27 cellular contexts compared by ENCODE assay signal in the genomic region with DNA sequence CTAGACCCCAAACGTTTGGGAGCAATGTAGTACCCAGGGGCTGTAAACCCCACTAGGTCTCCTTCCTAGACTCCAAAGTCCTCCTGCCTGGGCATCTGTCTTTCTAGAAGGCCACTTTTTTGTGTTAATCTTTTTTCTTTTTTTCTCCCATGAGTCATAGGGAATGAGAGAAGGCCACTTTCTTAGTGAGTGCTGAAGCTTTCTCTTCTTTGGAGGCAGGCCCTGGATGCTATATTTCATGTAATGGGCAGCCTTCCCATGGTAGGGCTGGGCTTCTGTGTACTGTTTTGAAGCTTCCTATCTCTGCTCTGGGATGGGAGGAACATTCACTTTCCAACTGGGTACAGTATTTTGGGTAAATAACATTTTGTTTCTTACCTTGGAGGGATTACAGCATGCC. TPM values are rescaled to one million over a fixed set of nuclear protein-coding genes. Genes with fewer than 3 reads are reported as not detected.
"Had no signal": no experiment of that assay in that cellular context is flagged by ENCODE, and none has a peak within 500 bp of the region (broad histone marks: within the 10 kb centered on the region; RNA-seq: fewer than 3 reads in every experiment).

No MANE protein-coding gene starts in this region.

- H3K27me3 ChIP-seq: ascending aorta, breast epithelium, esophagus muscularis mucosa, gastroesophageal sphincter, heart left ventricle, testis, upper lobe of left lung had no signal

- H3K4me3 ChIP-seq: ascending aorta, breast epithelium, esophagus muscularis mucosa, gastroesophageal sphincter, heart left ventricle, lung, testis, upper lobe of left lung had no signal

- H3K9me3 Mint-ChIP-seq: activated B cell treated with CpG ODN at 0.5 μM for 24 hours; activated CD4-positive, alpha-beta memory T cell treated with anti-CD3 and anti-CD28 coated beads for 36 hours; activated naive CD4-positive, alpha-beta T cell treated with anti-CD3 and anti-CD28 coated beads for 36 hours; activated T-helper 2 cell treated with anti-CD3 and anti-CD28 coated beads, Interferon-gamma antibody, Interleukin-2, Interleukin-4, amounts not matched to agents 10 μg/mL and 5 μg/mL and 100 μg/mL, durations not matched to agents 14 hours and 24 hours and 36 hours; mesothelial cell of epicardium; nephron; stimulated activated effector memory CD8-positive, alpha-beta T cell treated with anti-CD3 and anti-CD28 coated beads, Interleukin-12 subunit alpha, Interleukin-12 subunit beta, amount 100 ng/mL, for 72 hours; T-helper 2 cell treated with Interferon-gamma antibody and Interleukin-4, amounts not matched to agents 5 μg/mL and 100 μg/mL, for 36 hours had no signal

- H3K27ac ChIP-seq: ascending aorta, breast epithelium, esophagus muscularis mucosa, gastroesophageal sphincter, heart left ventricle, testis, upper lobe of left lung had no signal

- H3K27me3 Mint-ChIP-seq: activated B cell treated with CpG ODN at 0.5 μM for 24 hours; activated CD4-positive, alpha-beta memory T cell treated with anti-CD3 and anti-CD28 coated beads for 36 hours had no signal

- H3K4me1 Mint-ChIP-seq: activated B cell treated with CpG ODN at 0.5 μM for 24 hours, mesothelial cell of epicardium had no signal

- DNase-seq: activated B cell treated with CpG ODN at 0.5 μM for 24 hours; activated CD4-positive, alpha-beta memory T cell treated with anti-CD3 and anti-CD28 coated beads for 36 hours; activated CD4-positive, alpha-beta T cell treated with anti-CD3 and anti-CD28 coated beads for 4 hours; activated CD8-positive, alpha-beta memory T cell treated with anti-CD3 and anti-CD28 coated beads, Interleukin-2, amount 10 ng/mL, durations not matched to agents 7 days and 5 days; activated naive CD4-positive, alpha-beta T cell treated with anti-CD3 and anti-CD28 coated beads for 36 hours; activated T-cell treated with anti-CD3 and anti-CD28 coated beads, Interleukin-2, amount 50 U/mL, for 1 hour; cerebellar nuclear complex; effector memory CD4-positive, alpha-beta T cell; heart left ventricle; kidney; stimulated activated CD4-positive, alpha-beta T cell treated with anti-CD3 and anti-CD28 coated beads, Interleukin-4, amount 100 ng/mL, for 24 hours; SW 1271; testis; upper lobe of left lung had no signal

- H3K9me3 ChIP-seq: ascending aorta, breast epithelium, esophagus muscularis mucosa, gastroesophageal sphincter, heart left ventricle, testis, upper lobe of left lung had no signal

- H3K27ac Mint-ChIP-seq: activated B cell treated with CpG ODN at 0.5 μM for 24 hours; activated CD4-positive, alpha-beta memory T cell treated with anti-CD3 and anti-CD28 coated beads for 36 hours; activated CD8-positive, alpha-beta memory T cell treated with anti-CD3 and anti-CD28 coated beads, Interleukin-2, amount 10 ng/mL, durations not matched to agents 7 days and 5 days; activated naive CD4-positive, alpha-beta T cell treated with anti-CD3 and anti-CD28 coated beads for 36 hours; activated T-helper 2 cell treated with anti-CD3 and anti-CD28 coated beads, Interferon-gamma antibody, Interleukin-2, Interleukin-4, amounts not matched to agents 10 μg/mL and 5 μg/mL and 100 μg/mL, durations not matched to agents 14 hours and 24 hours and 36 hours; mesothelial cell of epicardium; nephron; stimulated activated effector memory CD8-positive, alpha-beta T cell treated with anti-CD3 and anti-CD28 coated beads, Interleukin-12 subunit alpha, Interleukin-12 subunit beta, amount 100 ng/mL, for 72 hours; T-helper 2 cell treated with Interferon-gamma antibody and Interleukin-4, amounts not matched to agents 5 μg/mL and 100 μg/mL, for 36 hours had no signal

- H3K4me3 Mint-ChIP-seq: activated B cell treated with CpG ODN at 0.5 μM for 24 hours; activated CD4-positive, alpha-beta memory T cell treated with anti-CD3 and anti-CD28 coated beads for 36 hours; activated CD8-positive, alpha-beta memory T cell treated with anti-CD3 and anti-CD28 coated beads, Interleukin-2, amount 10 ng/mL, durations not matched to agents 7 days and 5 days; activated naive CD4-positive, alpha-beta T cell treated with anti-CD3 and anti-CD28 coated beads for 36 hours; mesothelial cell of epicardium; nephron; stimulated activated effector memory CD8-positive, alpha-beta T cell treated with anti-CD3 and anti-CD28 coated beads, Interleukin-12 subunit alpha, Interleukin-12 subunit beta, amount 100 ng/mL, for 72 hours; T-helper 2 cell treated with Interferon-gamma antibody and Interleukin-4, amounts not matched to agents 5 μg/mL and 100 μg/mL, for 36 hours had no signal

- H3K4me1 ChIP-seq: ascending aorta, breast epithelium, testis had no signal

- ATAC-seq: activated CD8-positive, alpha-beta memory T cell treated with anti-CD3 and anti-CD28 coated beads, Interleukin-2, amount 10 ng/mL, durations not matched to agents 7 days and 5 days; gastroesophageal sphincter; heart left ventricle; left lobe of liver; sciatic nerve; stimulated activated effector memory CD8-positive, alpha-beta T cell treated with anti-CD3 and anti-CD28 coated beads, Interleukin-12 subunit alpha, Interleukin-12 subunit beta, amount 100 ng/mL, for 72 hours had no signal

- H3K36me3 ChIP-seq: breast epithelium had no signal

RNA-seq across cellular contexts. Expression of gene RTP2, which starts 15.2 kb away (rescaled TPM):
- total RNA-seq: activated B cell treated with CpG ODN at 0.5 μM for 24 hours; activated CD4-positive, alpha-beta memory T cell treated with anti-CD3 and anti-CD28 coated beads for 36 hours; activated CD8-positive, alpha-beta memory T cell treated with anti-CD3 and anti-CD28 coated beads, Interleukin-2, amount 10 ng/mL, durations not matched to agents 7 days and 5 days; activated naive CD4-positive, alpha-beta T cell treated with anti-CD3 and anti-CD28 coated beads for 36 hours; activated T-helper 2 cell treated with anti-CD3 and anti-CD28 coated beads, Interferon-gamma antibody, Interleukin-2, Interleukin-4, amounts not matched to agents 10 μg/mL and 5 μg/mL and 100 μg/mL, durations not matched to agents 14 hours and 24 hours and 36 hours; ascending aorta; breast epithelium; endothelial cell of umbilical vein; esophagus muscularis mucosa; gastroesophageal sphincter; heart left ventricle; kidney; left lobe of liver; lung; mesothelial cell of epicardium; sciatic nerve; upper lobe of left lung had no signal
- polyA plus RNA-seq: endothelial cell of umbilical vein, heart left ventricle, lung had no signal

RNA-seq across cellular contexts. Expression of gene SST, which starts 47.4 kb away (rescaled TPM):
- total RNA-seq: activated B cell treated with CpG ODN at 0.5 μM for 24 hours; activated CD4-positive, alpha-beta memory T cell treated with anti-CD3 and anti-CD28 coated beads for 36 hours; activated CD8-positive, alpha-beta memory T cell treated with anti-CD3 and anti-CD28 coated beads, Interleukin-2, amount 10 ng/mL, durations not matched to agents 7 days and 5 days; activated naive CD4-positive, alpha-beta T cell treated with anti-CD3 and anti-CD28 coated beads for 36 hours; activated T-helper 2 cell treated with anti-CD3 and anti-CD28 coated beads, Interferon-gamma antibody, Interleukin-2, Interleukin-4, amounts not matched to agents 10 μg/mL and 5 μg/mL and 100 μg/mL, durations not matched to agents 14 hours and 24 hours and 36 hours; ascending aorta; breast epithelium; endothelial cell of umbilical vein; heart left ventricle; kidney; left lobe of liver; sciatic nerve; testis; upper lobe of left lung had no signal
- polyA plus RNA-seq: endothelial cell of umbilical vein, heart left ventricle had no signal
